Comparison of ENCODE assay signal across 21 cellular contexts in the genomic region with DNA sequence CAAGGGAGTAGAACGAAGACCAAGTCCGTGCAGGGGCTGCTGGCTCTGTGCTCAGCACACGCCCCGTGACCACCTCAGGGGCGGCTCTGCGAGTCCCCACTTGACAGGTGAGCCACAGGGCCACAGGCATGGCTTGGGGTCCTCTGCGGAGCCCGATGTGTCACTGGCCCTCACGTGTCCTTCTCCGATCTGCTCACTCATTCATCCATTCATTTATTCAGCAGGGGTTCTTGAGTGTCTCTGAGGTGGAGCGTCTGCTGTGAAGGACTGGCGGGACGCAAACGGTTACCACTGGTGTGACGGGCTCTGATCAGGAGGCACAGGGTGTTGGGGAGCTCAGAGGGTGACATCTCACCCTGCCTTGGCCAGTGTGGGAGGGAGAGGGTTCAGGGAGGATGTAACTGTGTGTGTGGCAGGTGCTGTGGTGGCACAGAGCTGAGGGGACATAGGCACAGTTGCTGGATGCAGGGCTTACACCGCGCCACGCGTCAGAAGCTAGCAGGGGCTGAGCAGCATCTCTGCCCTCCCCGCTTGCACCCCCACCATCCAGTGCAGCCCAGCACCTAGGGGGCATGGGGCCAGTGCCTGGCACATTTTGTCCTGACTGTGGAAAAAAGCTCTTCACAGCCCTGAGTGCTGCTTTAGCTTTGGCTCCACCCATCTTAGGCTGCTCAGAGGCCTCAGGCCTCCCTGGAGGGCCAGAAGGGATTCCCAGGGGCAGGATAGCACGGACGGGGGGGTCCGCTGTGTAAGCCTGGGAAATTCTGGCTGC.
DNase-seq lines count a peak whose midpoint lies in the region; ATAC-seq, FAIRE-seq and TF ChIP-seq lines count a peak whose summit lies in the region.
"Had no signal": no experiment of that assay in that cellular context is flagged by ENCODE, and none has a peak within 500 bp of the region (broad histone marks: within the 10 kb centered on the region; RNA-seq: fewer than 3 reads in every experiment).

No MANE protein-coding gene starts in this region.

- CTCF ChIA-PET in Panc1 (lab: Charles Lee), result no interaction called here

- TF ChIP-seq CTCF in Panc1 (IDR thresholded peaks at IDR 0.05) (no peak), kidney (IDR thresholded peaks at IDR 0.05; ENCODE audit: borderline replicate concordance, extremely low read depth, insufficient read depth) (no peak), spleen (IDR thresholded peaks at IDR 0.05 in 8 of 11, conservative IDR thresholded peaks at IDR 0.05 in 3 of 11) (no peak)

- intact Hi-C loops in Panc1 (cut with micrococcal nuclease; ENCODE audit: unreplicated experiment) (no loop called here), kidney (cut with DNase I) (no loop called here), spleen (cut with DNase I; ENCODE audit: low total_unique reads) (no loop called here)

- no peak overlapping the region for H3K27ac ChIP-seq in Panc1 (ENCODE audit: low read length)
- H3K27ac ChIP-seq in kidney (ENCODE audit: low read depth in 2 of 2, low read length in 2 of 2), result no peak overlapping the region
- no peak overlapping the region for H3K27ac ChIP-seq in spleen
- H3K27ac ChIP-seq: 22Rv1, heart right ventricle, WERI-Rb-1 had no signal

- DNase-seq in NCI-H1436 (lab: John Stamatoyannopoulos, UW) (peak; percentile 59), NCI-H1436 treated with DMSO at 0.1 percent for 48 hours (lab: John Stamatoyannopoulos, UW) (no peak), Panc1 (ENCODE audit: low read depth, low spot score) (no peak), kidney (peak; percentile 50), spleen (peak; percentile 61), NCI-H1930 (lab: John Stamatoyannopoulos, UW) (no peak)
- DNase-seq: AML-193, cerebellar nuclear complex, DMS79 treated with DMSO at 0.1 percent for 48 hours, heart right ventricle, left ventricle myocardium superior, NCI-H1048, NCI-H2029, NCI-H82, nephron progenitor cell, WERI-Rb-1 had no signal

- TF ChIP-seq POLR2A in spleen (IDR thresholded peaks at IDR 0.05), result no peak

- H3K4me1 ChIP-seq in Panc1 (ENCODE audit: control insufficient read depth, insufficient read depth, low read length) (no peaks in the 10 kb centered on the region), kidney (ENCODE audit: control insufficient read depth in 1 of 2, insufficient read depth in 1 of 2, low read depth in 1 of 2, low read length in 2 of 2) (no peaks in the 10 kb centered on the region), spleen (no peaks in the 10 kb centered on the region)
- H3K4me1 ChIP-seq: Caco-2 had no signal

- whole genome bisulfite sequencing in spleen, 5 donors, result 91 to 95% (median 91%) methylated on average over 22 to 23 of the region's 23 CpGs

- H3K27me3 ChIP-seq in Panc1 (ENCODE audit: control insufficient read depth, insufficient read depth, low read length) (no peaks in the 10 kb centered on the region), spleen (replicated peaks in 1 of 7) (no peaks in the 10 kb centered on the region)
- H3K27me3 ChIP-seq: heart right ventricle had no signal

- no TSS peak for BruUV-seq in Panc1 (replicated peaks; lab: Mats Ljungman, UMichigan)

- FAIRE-seq in kidney (lab: Jason Lieb, UNC), result no peak

- H3K4me3 ChIP-seq in Panc1 (ENCODE audit: low read depth in 2 of 2, low read length in 2 of 2) (no peak overlapping the region), kidney (ENCODE audit: low read length in 2 of 2) (no peak overlapping the region), spleen (no peak overlapping the region)
- H3K4me3 ChIP-seq: GM23338, heart right ventricle had no signal

- POLR2A ChIA-PET in Panc1 (lab: Charles Lee), result interaction anchor here (0.6 kb wide), 1 partner anchor 28 kb away, joined by 4 read pairs; no protein-coding TSS in a partner anchor

- no peaks in the 10 kb centered on the region for H3K36me3 ChIP-seq in Panc1 (ENCODE audit: control insufficient read depth, insufficient read depth, low read length)
- H3K36me3 ChIP-seq in kidney (ENCODE audit: control insufficient read depth in 1 of 2, insufficient read depth in 2 of 2, low read length in 2 of 2), result no peaks in the 10 kb centered on the region
- no peaks in the 10 kb centered on the region for H3K36me3 ChIP-seq in spleen
- H3K36me3 ChIP-seq: heart right ventricle, WERI-Rb-1 had no signal

- no peak overlapping the region for H3K9ac ChIP-seq in kidney (ENCODE audit: low read length in 2 of 2)

- H3K9me3 ChIP-seq in Panc1 (ENCODE audit: control insufficient read depth, insufficient read depth, low read depth, low read length) (no peaks in the 10 kb centered on the region), kidney (ENCODE audit: control insufficient read depth in 1 of 2, low read length in 2 of 2) (no peaks in the 10 kb centered on the region), spleen (peaks cover 0 to 16% (median 8%) of the 10 kb centered on the region in 8 donors)

- in situ Hi-C loops in Panc1 (cut with HindIII; ENCODE audit: low pct_unique_long_range_greater_than_20kb, low sequenced_read_pairs), result no loop called here

- ATAC-seq in Panc1 (peak; percentile 26), HG03432 (IDR thresholded peaks at IDR 0.05; ENCODE audit: unreplicated experiment) (no peak), HG03196 (IDR thresholded peaks at IDR 0.05; ENCODE audit: unreplicated experiment) (no peak)

Comparison
In these comparisons a context has a peak if more than half of its experiments do, and no peak if none do; other contexts are left out.
1. DNase-seq: peak in NCI-H1436 (single experiment), kidney (single experiment) and spleen (single experiment); none in NCI-H1436 treated with DMSO at 0.1 percent for 48 hours (single experiment), Panc1 (single experiment) and NCI-H1930 (0 of 2).